In genomic region chr9:38066907-38067610, GRCh38 we compare ENCODE assay signal across 8 cellular contexts. TPM values are rescaled to one million over a fixed set of nuclear protein-coding genes. Genes with fewer than 3 reads are reported as not detected.
DNase-seq lines count a peak whose midpoint lies in the region; ATAC-seq, FAIRE-seq and TF ChIP-seq lines count a peak whose summit lies in the region.

No MANE protein-coding gene starts in this region.

- H3K36me3 Mint-ChIP-seq in brain: no peaks in the 10 kb centered on the region

- H3K9me3 ChIP-seq in OCI-LY7 (ENCODE audit: low read length): no peaks in the 10 kb centered on the region
- H3K9me3 ChIP-seq in kidney (ENCODE audit: control insufficient read depth in 1 of 2, low read length in 2 of 2): no peaks in the 10 kb centered on the region
- H3K9me3 ChIP-seq in spleen: no peaks in the 10 kb centered on the region

- no peaks in the 10 kb centered on the region for H3K9me3 Mint-ChIP-seq in brain

- H3K4me1 ChIP-seq in OCI-LY7 (ENCODE audit: insufficient read depth, low read length, poor library complexity, severe bottlenecking): peaks cover 5% of the 10 kb centered on the region
- peaks cover 9 to 24% of the 10 kb centered on the region in 2 donors for H3K4me1 ChIP-seq in kidney (ENCODE audit: control insufficient read depth in 1 of 2, insufficient read depth in 1 of 2, low read depth in 1 of 2, low read length in 2 of 2)
- peaks cover 14 to 59% (median 39%) of the 10 kb centered on the region in 6 donors for H3K4me1 ChIP-seq in spleen

- H3K27me3 ChIP-seq in spleen (replicated peaks in 1 of 7): peaks cover 0 to 28% (median 12%) of the 10 kb centered on the region in 7 donors

- H3K36me3 ChIP-seq in OCI-LY7 (ENCODE audit: insufficient read depth, low read length) (no peaks in the 10 kb centered on the region), kidney (ENCODE audit: control insufficient read depth in 1 of 2, insufficient read depth in 2 of 2, low read length in 2 of 2) (no peaks in the 10 kb centered on the region), spleen (no peaks in the 10 kb centered on the region)

- POLR2A ChIA-PET in OCI-LY7 (lab: Charles Lee): no interaction called here

- H3K4me3 Mint-ChIP-seq in brain: peak overlapping the region; percentile 93 to 98 (median 97)

- H3K27ac Mint-ChIP-seq in brain: peak overlapping the region; percentile 30 to 99 (median 92)

- TF ChIP-seq CTCF in OCI-LY7 (conservative IDR thresholded peaks at IDR 0.05; ENCODE audit: low read length) (no peak), brain (conservative IDR thresholded peaks at IDR 0.05) (no peak), kidney (IDR thresholded peaks at IDR 0.05; ENCODE audit: borderline replicate concordance, extremely low read depth, insufficient read depth) (no peak), spleen (IDR thresholded peaks at IDR 0.05 in 8 of 11, conservative IDR thresholded peaks at IDR 0.05 in 3 of 11) (no peak)

- TF ChIP-seq POLR2A in spleen (IDR thresholded peaks at IDR 0.05): no peak

- peak overlapping the region; percentile 73 for H3K4me3 ChIP-seq in OCI-LY7 (ENCODE audit: low read depth, low read length, poor library complexity, severe bottlenecking)
- H3K4me3 ChIP-seq in kidney (ENCODE audit: low read length in 2 of 2): peak overlapping the region; percentile 89
- H3K4me3 ChIP-seq in spleen: peak overlapping the region; percentile 87 to 99 (median 91)

- H3K79me2 ChIP-seq in OCI-LY7 (ENCODE audit: insufficient read depth, low read depth, low read length): no peaks in the 10 kb centered on the region

- H4K20me1 ChIP-seq in OCI-LY7 (ENCODE audit: insufficient read depth, low read length): no peaks in the 10 kb centered on the region

- H3K9me2 ChIP-seq in OCI-LY7 (ENCODE audit: insufficient read depth, low read length): no peaks in the 10 kb centered on the region

- H2AFZ ChIP-seq in OCI-LY7 (ENCODE audit: low read length): no peak overlapping the region

- no TSS peak for BruUV-seq in OCI-LY7 (replicated peaks; lab: Mats Ljungman, UMichigan)

- H3K9ac ChIP-seq in kidney (ENCODE audit: low read length in 2 of 2): peak overlapping the region; percentile 79 to 91

- no peak for FAIRE-seq in kidney (lab: Jason Lieb, UNC)

- peak; percentile 46 for DNase-seq in Daoy (ENCODE audit: low read depth)
- no peak for DNase-seq in OCI-LY7 (ENCODE audit: low spot score)
- DNase-seq in kidney: peak; percentile 91
- peak; percentile 83 for DNase-seq in spleen
- DNase-seq in hepatic stellate cell (ENCODE audit: low spot score): no peak

- CTCF ChIA-PET in OCI-LY7 (lab: Charles Lee; ENCODE audit: unreplicated experiment): no interaction called here

- intact Hi-C loops in OCI-LY7 (cut with micrococcal nuclease; ENCODE audit: unreplicated experiment) (loop anchor here (5.0 kb wide), 1 partner anchor 155 kb away; no protein-coding TSS in a partner anchor), kidney (cut with DNase I) (no loop called here), spleen (cut with DNase I; ENCODE audit: low total_unique reads) (loop anchor here (5.0 kb wide), 1 partner anchor 155 kb away; no protein-coding TSS in a partner anchor)

- peak overlapping the region; percentile 83 for H3K4me2 ChIP-seq in OCI-LY7 (ENCODE audit: low read length)

- no peak for ATAC-seq in GM18498 (IDR thresholded peaks at IDR 0.05; ENCODE audit: unreplicated experiment)
- no peak for ATAC-seq in GM18517 (IDR thresholded peaks at IDR 0.05; ENCODE audit: unreplicated experiment)

- peaks cover 56% of the 10 kb centered on the region for H3K4me1 Mint-ChIP-seq in brain

- H3K27ac ChIP-seq in OCI-LY7 (ENCODE audit: low read depth, low read length, poor library complexity, severe bottlenecking) (no peak overlapping the region), kidney (ENCODE audit: low read depth in 2 of 2, low read length in 2 of 2) (peak overlapping the region; percentile 91 to 94), spleen (peak overlapping the region in 6 of 8 donors; percentile 26 to 89 (median 81))

- peaks cover 20% of the 10 kb centered on the region for H3K27me3 Mint-ChIP-seq in brain

- 4 to 9% (median 5%) methylated on average over 30 to 31 of the region's 31 CpGs for WGBS in spleen, 5 donors

RNA-seq across cellular contexts. Expression of gene SHB, which starts 2.0 kb away (rescaled TPM):
- 27.0 and 27.4 TPM in 2 replicates for total RNA-seq in Daoy (2014; rRNA removed; shearing (Covaris generic))
- 0.41 and 0.93 TPM in 2 replicates for total RNA-seq in OCI-LY7 (2014; rRNA removed; shearing (Covaris generic))
- total RNA-seq in OCI-LY7 (2022): 0.55 and 1.0 TPM in 2 replicates
- 37.4 TPM for polyA plus RNA-seq in brain (ENCODE audit: insufficient read depth, low read depth, low replicate concordance)
- total RNA-seq in kidney: 39.8 TPM
- polyA plus RNA-seq in kidney (ENCODE audit: insufficient read depth, low read depth, low replicate concordance): 16.4 TPM
- 10 to 100 TPM in 3 of 7 donors, 1 to 10 TPM in 4; 5.3 to 20.5 (median 8.5) TPM for total RNA-seq in spleen
- polyA plus RNA-seq in spleen: 1 to 10 TPM; 1.2 to 4.4 (median 1.7) TPM

Comparison
In these comparisons a context has a peak if more than half of its experiments do, and no peak if none do; other contexts are left out.
1. DNase-seq: peak in Daoy (single experiment), kidney (single experiment) and spleen (single experiment); none in OCI-LY7 (single experiment) and hepatic stellate cell (single experiment).
2. Peak in every context shown above with its lines, with median percentiles within 50 percentile points of each other: H3K4me3 ChIP-seq.